ENCODE assay signal across 22 cellular contexts in genomic region chr3:70264122-70264780, GRCh38. TPM values are rescaled to one million over a fixed set of nuclear protein-coding genes. Genes with fewer than 3 reads are reported as not detected.
DNase-seq lines count a peak whose midpoint lies in the region; TF ChIP-seq lines count a peak whose summit lies in the region.
"Had no signal": no experiment of that assay in that cellular context is flagged by ENCODE, and none has a peak within 500 bp of the region (broad histone marks: within the 10 kb centered on the region; RNA-seq: fewer than 3 reads in every experiment).

No MANE protein-coding gene starts in this region.

- POLR2A ChIA-PET in GM10248 (lab: Yijun Ruan, JAX): no interaction called here

- CTCF ChIA-PET in GM10248 (lab: Yijun Ruan, JAX): interaction anchor here (1.0 kb wide), 1 partner anchor 15 kb away, joined by 3 read pairs; no protein-coding TSS in a partner anchor

- no peaks in the 10 kb centered on the region for H3K9me3 ChIP-seq in SJSA1 (replicated peaks)
- H3K9me3 ChIP-seq in spleen: no peaks in the 10 kb centered on the region

- intact Hi-C loops in spleen (cut with DNase I; ENCODE audit: low total_unique reads): no loop called here

- 56 to 66% (median 65%) methylated on average over 3 of the region's 3 CpGs for WGBS in spleen, 5 donors

- DNase-seq in H4 (ENCODE audit: low spot score) (peak; percentile 14), SJSA1 (ENCODE audit: low read depth in 1 of 2, low spot score in 2 of 2) (peak; percentile 7 to 42), fibroblast of mammary gland (ENCODE audit: low read depth) (peak; percentile 31), renal cortical epithelial cell (ENCODE audit: low read depth) (peak; percentile 99), KBM-7 (no peak), ureter (ENCODE audit: low spot score) (no peak), spleen (no peak), GM10248 (ENCODE audit: extremely low spot score) (no peak)
- DNase-seq: activated CD4-positive, CD25-positive, alpha-beta regulatory T cell; activated gamma-delta T cell treated with Interleukin-2 at 50 U/mL for 16 hours; effector CD8-positive, alpha-beta T cell; NCI-H146; NCI-H526 treated with DMSO at 0.1 percent for 48 hours; stimulated activated naive CD8-positive, alpha-beta T cell treated with anti-CD3 and anti-CD28 coated beads, Interleukin-15, Interleukin-2, amounts not matched to agents 100 U/mL and 50 U/mL, for 24 hours had no signal

- H3K4me3 ChIP-seq in SJSA1 (no peak overlapping the region), fibroblast of mammary gland (ENCODE audit: control insufficient read depth, low read depth, low read length) (no peak overlapping the region), spleen (no peak overlapping the region)
- H3K4me3 ChIP-seq: GM12878, smooth muscle cell had no signal

- H3K36me3 ChIP-seq in SJSA1 (no peaks in the 10 kb centered on the region), spleen (no peaks in the 10 kb centered on the region)

- no peaks in the 10 kb centered on the region for H3K27me3 ChIP-seq in SJSA1 (replicated peaks)
- H3K27me3 ChIP-seq in spleen (replicated peaks in 1 of 7): no peaks in the 10 kb centered on the region

- in situ Hi-C loops in KBM-7 (cut with MboI; ENCODE audit: low pct_unique_long_range_greater_than_20kb, low sequenced_read_pairs): no loop called here

- TF ChIP-seq POLR2A in spleen (IDR thresholded peaks at IDR 0.05): no peak

- H3K4me1 ChIP-seq in SJSA1 (replicated peaks): peaks cover 9% of the 10 kb centered on the region
- no peaks in the 10 kb centered on the region for H3K4me1 ChIP-seq in spleen

- TF ChIP-seq CTCF in fibroblast of mammary gland (conservative IDR thresholded peaks at IDR 0.05; ENCODE audit: control insufficient read depth, insufficient read depth, low read depth, low read length) (no peak), spleen (IDR thresholded peaks at IDR 0.05 in 8 of 11, conservative IDR thresholded peaks at IDR 0.05 in 3 of 11) (no peak), GM10248 (IDR thresholded peaks at IDR 0.05; ENCODE audit: control extremely low read depth, extremely low read depth, low read depth, missing control alignments) (no peak)

- H3K27ac ChIP-seq in SJSA1 (no peak overlapping the region), spleen (no peak overlapping the region)
- H3K27ac ChIP-seq: KMS-11 had no signal

RNA-seq across cellular contexts. Expression of gene MDFIC2, which starts 48.2 kb away (rescaled TPM):
- total RNA-seq in H4 (2014; rRNA removed; shearing (Covaris generic)): not detected in 2 replicates
- not detected in 2 replicates for total RNA-seq in SJSA1 (2014; rRNA removed; shearing (Covaris generic))
- not detected in 2 replicates for total RNA-seq in renal cortical epithelial cell
- not detected for total RNA-seq in ureter
- not detected for total RNA-seq in spleen
- polyA plus RNA-seq in spleen: not detected
- total RNA-seq: astrocyte, GM12878, mononuclear cell, osteoblast, RPMI7951, smooth muscle cell had no signal
- polyA plus RNA-seq: CD14-positive monocyte, GM12878, smooth muscle cell had no signal

Comparison
In these comparisons a context has a peak if more than half of its experiments do, and no peak if none do; other contexts are left out.
1. DNase-seq: peak in H4 (single experiment), SJSA1 (2 of 2), fibroblast of mammary gland (single experiment) and renal cortical epithelial cell (single experiment); none in KBM-7 (single experiment), ureter (single experiment), spleen (single experiment) and GM10248 (single experiment).